ENCODE assay signal across 7 cellular contexts in the genomic region with DNA sequence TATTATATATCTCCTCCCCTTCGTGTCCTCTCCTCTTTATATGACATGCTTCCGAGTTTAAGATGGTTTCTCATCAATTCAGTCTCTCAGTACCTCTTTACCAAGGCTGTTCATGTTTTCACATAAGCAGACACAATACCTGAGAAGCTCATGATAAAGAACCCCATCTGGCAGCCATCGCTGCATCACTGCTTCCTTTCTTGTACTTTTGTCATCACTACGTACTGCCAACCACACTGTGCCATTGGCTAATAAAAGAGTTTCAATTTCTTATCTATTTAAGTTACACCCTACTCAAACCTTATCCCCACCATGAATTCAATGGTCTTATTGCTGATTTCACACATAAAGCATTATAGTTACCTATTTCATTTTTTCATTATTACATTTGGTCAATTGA.
"Had no signal": no experiment of that assay in that cellular context is flagged by ENCODE, and none has a peak within 500 bp of the region (broad histone marks: within the 10 kb centered on the region; RNA-seq: fewer than 3 reads in every experiment).

No MANE protein-coding gene starts in this region.

- DNase-seq: IMR-90, KBM-7, KG1 had no signal

- H3K27me3 Mint-ChIP-seq: IgD-negative memory B cell had no signal

- H3K27ac ChIP-seq: HL-60 had no signal

- H3K36me3 Mint-ChIP-seq: IgD-negative memory B cell had no signal

- H3K4me3 Mint-ChIP-seq: IgD-negative memory B cell had no signal

- H3K27ac Mint-ChIP-seq: IgD-negative memory B cell had no signal

- H3K4me3 ChIP-seq: K562 had no signal

- ATAC-seq: HepG2, K562 had no signal
